Comparison of ENCODE assay signal across 19 cellular contexts in genomic region chr12:101680647-101681046, GRCh38. TPM values are rescaled to one million over a fixed set of nuclear protein-coding genes. Genes with fewer than 3 reads are reported as not detected.
DNase-seq lines count a peak whose midpoint lies in the region; ATAC-seq and TF ChIP-seq lines count a peak whose summit lies in the region.
"Had no signal": no experiment of that assay in that cellular context is flagged by ENCODE, and none has a peak within 500 bp of the region (broad histone marks: within the 10 kb centered on the region; RNA-seq: fewer than 3 reads in every experiment).

No MANE protein-coding gene starts in this region.

- no peak for TF ChIP-seq CTCF in left ventricle myocardium inferior (IDR thresholded peaks at IDR 0.05; ENCODE audit: borderline replicate concordance)
- no peak for TF ChIP-seq CTCF in progenitor cell of endocrine pancreas (IDR thresholded peaks at IDR 0.05; ENCODE audit: unreplicated experiment)

- H3K36me3 Mint-ChIP-seq in progenitor cell of endocrine pancreas (ENCODE audit: insufficient read depth): no peaks in the 10 kb centered on the region
- H3K36me3 Mint-ChIP-seq: CD14-positive monocyte; CD4-positive, alpha-beta memory T cell had no signal

- H3K4me1 Mint-ChIP-seq in progenitor cell of endocrine pancreas (ENCODE audit: low read depth): no peaks in the 10 kb centered on the region

- ATAC-seq in Right ventricle myocardium inferior: peak; percentile 67
- ATAC-seq: A549, GM12878 had no signal

- peak overlapping the region; percentile 31 for H3K27ac Mint-ChIP-seq in progenitor cell of endocrine pancreas
- H3K27ac Mint-ChIP-seq: CD4-positive, alpha-beta memory T cell; H9 had no signal

- DNase-seq in Right ventricle myocardium inferior (ENCODE audit: missing footprints) (no peak), cardiac septum (ENCODE audit: low spot score) (no peak), left ventricle myocardium inferior (no peak), progenitor cell of endocrine pancreas (ENCODE audit: low spot score, unreplicated experiment) (no peak), NCI-H1930 (lab: John Stamatoyannopoulos, UW) (no peak), DMS53 treated with DMSO at 0.1 percent for 48 hours (lab: John Stamatoyannopoulos, UW; ENCODE audit: unreplicated experiment) (no peak)
- DNase-seq in activated T-cell treated with anti-CD3 and anti-CD28 coated beads, Interleukin-2, amount 50 U/mL, for 48 hours: no peak
- no peak for DNase-seq in stimulated activated naive CD4-positive, alpha-beta T cell treated with Interleukin-2 at 50 U/mL for 16 hours (lab: John Stamatoyannopoulos, UW)
- DNase-seq: CD4-positive, alpha-beta memory T cell; DMS153; DMS79 treated with DMSO at 0.1 percent for 48 hours; GF-D8; H9 had no signal

- H3K27me3 ChIP-seq in left ventricle myocardium inferior (ENCODE audit: low read depth): no peaks in the 10 kb centered on the region
- H3K27me3 ChIP-seq: BLaER1 had no signal

- peak overlapping the region; percentile 77 for H3K27ac ChIP-seq in left ventricle myocardium inferior (replicated peaks)
- H3K27ac ChIP-seq: 22Rv1, A549, BLaER1 had no signal

- no peaks in the 10 kb centered on the region for H3K9me3 ChIP-seq in left ventricle myocardium inferior (replicated peaks)
- H3K9me3 ChIP-seq: A549, BLaER1 had no signal

- H3K9me3 Mint-ChIP-seq in progenitor cell of endocrine pancreas (ENCODE audit: low read depth): no peaks in the 10 kb centered on the region
- H3K9me3 Mint-ChIP-seq: H9 had no signal

- H3K36me3 ChIP-seq in left ventricle myocardium inferior: no peaks in the 10 kb centered on the region
- H3K36me3 ChIP-seq: BLaER1 had no signal

- peaks cover 7% of the 10 kb centered on the region for H3K27me3 Mint-ChIP-seq in progenitor cell of endocrine pancreas

- peak overlapping the region; percentile 17 for H3K4me3 ChIP-seq in left ventricle myocardium inferior
- H3K4me3 ChIP-seq: A549, BLaER1, GM12878 had no signal

- H3K4me1 ChIP-seq in left ventricle myocardium inferior: peaks cover 20% of the 10 kb centered on the region
- H3K4me1 ChIP-seq: BLaER1 had no signal

- intact Hi-C loops in Right ventricle myocardium inferior (cut with DNase I): no loop called here
- intact Hi-C loops in cardiac septum (cut with DNase I): no loop called here
- intact Hi-C loops in left ventricle myocardium inferior (cut with micrococcal nuclease): no loop called here

- H3K4me3 Mint-ChIP-seq in progenitor cell of endocrine pancreas (ENCODE audit: low read depth): no peak overlapping the region
- H3K4me3 Mint-ChIP-seq: CD14-positive monocyte; CD4-positive, alpha-beta memory T cell; H9 had no signal

RNA-seq across cellular contexts. Expression of gene CHPT1, which starts 16.8 kb away (rescaled TPM):
- total RNA-seq in Right ventricle myocardium inferior (128 TPM), cardiac septum (86.1 TPM), left ventricle myocardium inferior (132 TPM), progenitor cell of endocrine pancreas (15.2 and 18.0 TPM in 2 replicates)

RNA-seq across cellular contexts. Expression of gene SYCP3, which starts 58.6 kb away (rescaled TPM):
- total RNA-seq in Right ventricle myocardium inferior (not detected), cardiac septum (not detected), left ventricle myocardium inferior (not detected), progenitor cell of endocrine pancreas (not detected in 2 replicates)
- total RNA-seq: HT-29 had no signal
